Comparison of ENCODE assay signal across 21 cellular contexts in genomic region chr3:81863714-81864113, GRCh38.
"Had no signal": no experiment of that assay in that cellular context is flagged by ENCODE, and none has a peak within 500 bp of the region (broad histone marks: within the 10 kb centered on the region; RNA-seq: fewer than 3 reads in every experiment).

No MANE protein-coding gene starts in this region.

- H3K9me3 ChIP-seq: lower lobe of right lung, prostate gland, right atrium auricular region, stomach, thyroid gland, vagina had no signal

- H3K27ac ChIP-seq: coronary artery, lower lobe of right lung, prostate gland, stomach, thyroid gland, vagina had no signal

- H3K9me3 Mint-ChIP-seq: nephron; stimulated activated effector memory CD8-positive, alpha-beta T cell treated with anti-CD3 and anti-CD28 coated beads, Interleukin-12 subunit alpha, Interleukin-12 subunit beta, amount 100 ng/mL, for 72 hours had no signal

- DNase-seq: dermis blood vessel endothelial cell; effector memory CD4-positive, alpha-beta T cell; erythroblast; left ventricle myocardium superior; lower lobe of right lung; nucleus accumbens; stimulated activated CD4-positive, alpha-beta T cell treated with anti-CD3 and anti-CD28 coated beads, Interleukin-2, amount 100 ng/mL, for 24 hours; stimulated activated CD4-positive, alpha-beta T cell treated with anti-CD3 and anti-CD28 coated beads, Interleukin-4, amount 100 ng/mL, for 24 hours; stimulated activated naive CD4-positive, alpha-beta T cell treated with Interleukin-2 at 50 U/mL for 16 hours; stomach; trophoblast cell had no signal

- H3K4me3 ChIP-seq: coronary artery, prostate gland, stomach, thyroid gland, vagina had no signal

- H3K27ac Mint-ChIP-seq: nephron; stimulated activated effector memory CD8-positive, alpha-beta T cell treated with anti-CD3 and anti-CD28 coated beads, Interleukin-12 subunit alpha, Interleukin-12 subunit beta, amount 100 ng/mL, for 72 hours had no signal

- H3K27me3 ChIP-seq: right atrium auricular region, stomach, thyroid gland, vagina had no signal

- H3K36me3 ChIP-seq: lower lobe of right lung, prostate gland, right atrium auricular region, stomach, thyroid gland, vagina had no signal

- FAIRE-seq: frontal cortex, keratinocyte had no signal

- H3K4me1 ChIP-seq: prostate gland, vagina had no signal

- H3K4me3 Mint-ChIP-seq: nephron; stimulated activated effector memory CD8-positive, alpha-beta T cell treated with anti-CD3 and anti-CD28 coated beads, Interleukin-12 subunit alpha, Interleukin-12 subunit beta, amount 100 ng/mL, for 72 hours had no signal

- H3K4me1 Mint-ChIP-seq: nephron; stimulated activated effector memory CD8-positive, alpha-beta T cell treated with anti-CD3 and anti-CD28 coated beads, Interleukin-12 subunit alpha, Interleukin-12 subunit beta, amount 100 ng/mL, for 72 hours had no signal

- H3K36me3 Mint-ChIP-seq: stimulated activated effector memory CD8-positive, alpha-beta T cell treated with anti-CD3 and anti-CD28 coated beads, Interleukin-12 subunit alpha, Interleukin-12 subunit beta, amount 100 ng/mL, for 72 hours had no signal

- ATAC-seq: sciatic nerve; stimulated activated effector memory CD8-positive, alpha-beta T cell treated with anti-CD3 and anti-CD28 coated beads, Interleukin-12 subunit alpha, Interleukin-12 subunit beta, amount 100 ng/mL, for 72 hours had no signal
